ENCODE assay signal across 8 cellular contexts in genomic region chr19:55385236-55385748, GRCh38. TPM values are rescaled to one million over a fixed set of nuclear protein-coding genes. Genes with fewer than 3 reads are reported as not detected.
DNase-seq lines count a peak whose midpoint lies in the region; ATAC-seq and TF ChIP-seq lines count a peak whose summit lies in the region.

No MANE protein-coding gene starts in this region.

- no peak for TF ChIP-seq POLR2A in ovary (IDR thresholded peaks at IDR 0.05)

- no peaks in the 10 kb centered on the region for H3K9me3 ChIP-seq in ovary
- no peaks in the 10 kb centered on the region for H3K9me3 ChIP-seq in thoracic aorta

- peak; percentile 65 for TF ChIP-seq EP300 in ovary (IDR thresholded peaks at IDR 0.05)

- H3K4me1 ChIP-seq in ovary (ENCODE audit: insufficient read depth) (peaks cover 26% of the 10 kb centered on the region), thoracic aorta (ENCODE audit: control insufficient read depth in 1 of 2, low read depth in 2 of 2) (peaks cover 31 to 52% of the 10 kb centered on the region in 2 donors)

- peaks cover 51% of the 10 kb centered on the region for H3K4me1 Mint-ChIP-seq in activated naive CD8-positive, alpha-beta T cell treated with anti-CD3 and anti-CD28 coated beads, Interleukin-2, amount 10 ng/mL, durations not matched to agents 7 days and 5 days

- peak overlapping the region; percentile 99 for H3K27ac Mint-ChIP-seq in activated naive CD8-positive, alpha-beta T cell treated with anti-CD3 and anti-CD28 coated beads, Interleukin-2, amount 10 ng/mL, durations not matched to agents 7 days and 5 days

- ATAC-seq in HG02678 (IDR thresholded peaks at IDR 0.05; ENCODE audit: unreplicated experiment) (peak; percentile 50), Right ventricle myocardium superior (ENCODE audit: poor library complexity) (peak; percentile 93), thoracic aorta (ENCODE audit: insufficient number of reproducible peaks, low FRiP score, low read depth) (peak; percentile 88)
- ATAC-seq in activated naive CD8-positive, alpha-beta T cell treated with anti-CD3 and anti-CD28 coated beads, Interleukin-2, amount 10 ng/mL, durations not matched to agents 7 days and 5 days (ENCODE audit: low read depth): peak; percentile 79

- H3K4me3 Mint-ChIP-seq in activated naive CD8-positive, alpha-beta T cell treated with anti-CD3 and anti-CD28 coated beads, Interleukin-2, amount 10 ng/mL, durations not matched to agents 7 days and 5 days: peak overlapping the region; percentile 100

- H3K36me3 Mint-ChIP-seq in activated naive CD8-positive, alpha-beta T cell treated with anti-CD3 and anti-CD28 coated beads, Interleukin-2, amount 10 ng/mL, durations not matched to agents 7 days and 5 days: peaks cover 52% of the 10 kb centered on the region

- no peaks in the 10 kb centered on the region for H3K27me3 Mint-ChIP-seq in activated naive CD8-positive, alpha-beta T cell treated with anti-CD3 and anti-CD28 coated beads, Interleukin-2, amount 10 ng/mL, durations not matched to agents 7 days and 5 days

- H3K4me3 ChIP-seq in GM06990 (replicated peaks; ENCODE audit: low read depth, low read length) (peak overlapping the region; percentile 90), ovary (peak overlapping the region; percentile 56), thoracic aorta (peak overlapping the region; percentile 99)

- peaks cover 2% of the 10 kb centered on the region for H3K9me3 Mint-ChIP-seq in activated naive CD8-positive, alpha-beta T cell treated with anti-CD3 and anti-CD28 coated beads, Interleukin-2, amount 10 ng/mL, durations not matched to agents 7 days and 5 days

- TF ChIP-seq CTCF in GM06990 (IDR thresholded peaks at IDR 0.05; ENCODE audit: insufficient read depth, low read length, poor library complexity, severe bottlenecking) (no peak), ovary (IDR thresholded peaks at IDR 0.05) (no peak), thoracic aorta (IDR thresholded peaks at IDR 0.05) (no peak)

- POLR2A ChIA-PET in activated naive CD8-positive, alpha-beta T cell treated with anti-CD3 and anti-CD28 coated beads, Interleukin-2, amount 10 ng/mL, durations not matched to agents 7 days and 5 days (lab: Charles Lee): interaction anchor here (1.1 to 11.0 kb wide), 12 partner anchors 8 to 130 kb away, joined by 4 to 211 read pairs (median 16); partner anchors contain the start of genes IL11, KMT5C, PPP6R1 and UBE2S

- H3K27me3 ChIP-seq in GM06990 (replicated peaks; ENCODE audit: control insufficient read depth, insufficient read depth, low read length): no peaks in the 10 kb centered on the region
- H3K27me3 ChIP-seq in ovary: no peaks in the 10 kb centered on the region
- no peaks in the 10 kb centered on the region for H3K27me3 ChIP-seq in thoracic aorta (replicated peaks; ENCODE audit: insufficient read depth)

- DNase-seq in GM06990 (ENCODE audit: extremely low read depth, insufficient read length) (peak; percentile 94), NCI-H1105 treated with DMSO at 0.1 percent for 48 hours (lab: John Stamatoyannopoulos, UW) (peak; percentile 98), SKM-1 treated with dmso at 0.1 percent for 144 hours (lab: John Stamatoyannopoulos, UW; ENCODE audit: unreplicated experiment) (peak; percentile 48), Right ventricle myocardium superior (peak; percentile 99), ovary (peak; percentile 95 to 98 (median 97)), thoracic aorta (ENCODE audit: low spot score) (peak; percentile 95)
- DNase-seq in activated naive CD8-positive, alpha-beta T cell treated with anti-CD3 and anti-CD28 coated beads, Interleukin-2, amount 10 ng/mL, durations not matched to agents 7 days and 5 days: peak; percentile 94

- intact Hi-C loops in Right ventricle myocardium superior (cut with DNase I): loop anchor here (2.0 kb wide), 1 partner anchor 46 kb away; the partner anchor contains the start of gene KMT5C
- intact Hi-C loops in ovary (cut with DNase I): loop anchor here in 3 of 4 donors (5.0 to 10.0 kb wide), 4 partner anchors 77 to 120 kb away; partner anchors contain the start of genes C19orf85 (in 1 of the 3) and ISOC2 (in 1 of the 3)

- 0 to 1% (median 1%) methylated on average over 32 of the region's 32 CpGs for WGBS in ovary, 3 donors

- H3K36me3 ChIP-seq in GM06990 (ENCODE audit: control insufficient read depth, insufficient read depth, low read length) (peaks cover 34% of the 10 kb centered on the region), ovary (no peaks in the 10 kb centered on the region), thoracic aorta (peaks cover 9% of the 10 kb centered on the region)

- H3K27ac ChIP-seq in ovary: peak overlapping the region; percentile 73 to 95
- peak overlapping the region; percentile 95 to 99 for H3K27ac ChIP-seq in thoracic aorta

RNA-seq across cellular contexts. Expression of gene RPL28, which starts 0.4 kb away (rescaled TPM):
- 1,000 to 10,000 TPM; 3,030 to 3,043 TPM for total RNA-seq in activated naive CD8-positive, alpha-beta T cell treated with anti-CD3 and anti-CD28 coated beads, Interleukin-2, amount 10 ng/mL, durations not matched to agents 7 days and 5 days
- total RNA-seq in Right ventricle myocardium superior (569 TPM), ovary (1,000 to 10,000 TPM in 5 of 7 donors, 100 to 1,000 TPM in 2; 604 to 2,543 (median 2,257) TPM), thoracic aorta (100 to 1,000 TPM; 175 to 274 TPM)
- polyA plus RNA-seq in ovary: 1,000 to 10,000 TPM in 1 of 2 donors, 100 to 1,000 TPM in 1; 391 to 2,645 TPM

RNA-seq across cellular contexts. Expression of gene TMEM238, which starts 1.2 kb away (rescaled TPM):
- total RNA-seq in activated naive CD8-positive, alpha-beta T cell treated with anti-CD3 and anti-CD28 coated beads, Interleukin-2, amount 10 ng/mL, durations not matched to agents 7 days and 5 days: 10 to 100 TPM; 17.0 to 19.8 TPM
- 1.0 TPM for total RNA-seq in Right ventricle myocardium superior
- total RNA-seq in ovary: 10 to 100 TPM in 1 of 7 donors, 1 to 10 TPM in 5, under 1 TPM in 1; 0.93 to 31.2 (median 2.5) TPM
- polyA plus RNA-seq in ovary: under 1 TPM in 1 of 2 donors, not detected in 1; 0.10 TPM
- total RNA-seq in thoracic aorta: 1 to 10 TPM in 1 of 2 donors, not detected in 1; 4.2 TPM

RNA-seq across cellular contexts. Expression of gene TMEM190, which starts 8.7 kb away (rescaled TPM):
- not detected for total RNA-seq in activated naive CD8-positive, alpha-beta T cell treated with anti-CD3 and anti-CD28 coated beads, Interleukin-2, amount 10 ng/mL, durations not matched to agents 7 days and 5 days
- total RNA-seq in Right ventricle myocardium superior (not detected), ovary (10 to 100 TPM in 1 of 7 donors, 1 to 10 TPM in 3, under 1 TPM in 1, not detected in 2; 0.72 to 45.1 (median 2.5) TPM), thoracic aorta (not detected)
- not detected for polyA plus RNA-seq in ovary

RNA-seq across cellular contexts. Expression of gene IL11, which starts 15.0 kb away (rescaled TPM):
- under 1 TPM; 0.53 to 0.60 TPM for total RNA-seq in activated naive CD8-positive, alpha-beta T cell treated with anti-CD3 and anti-CD28 coated beads, Interleukin-2, amount 10 ng/mL, durations not matched to agents 7 days and 5 days
- not detected for total RNA-seq in Right ventricle myocardium superior
- total RNA-seq in ovary: 1 to 10 TPM in 1 of 7 donors, under 1 TPM in 1, not detected in 5; 0.11 to 1.3 TPM
- polyA plus RNA-seq in ovary: under 1 TPM in 1 of 2 donors, not detected in 1; 0.08 TPM
- under 1 TPM in 1 of 2 donors, not detected in 1; 0.92 TPM for total RNA-seq in thoracic aorta

RNA-seq across cellular contexts. Expression of gene GARIN5B, which starts 22.2 kb away (rescaled TPM):
- total RNA-seq in activated naive CD8-positive, alpha-beta T cell treated with anti-CD3 and anti-CD28 coated beads, Interleukin-2, amount 10 ng/mL, durations not matched to agents 7 days and 5 days: not detected
- total RNA-seq in Right ventricle myocardium superior: not detected
- not detected for total RNA-seq in ovary
- not detected for polyA plus RNA-seq in ovary
- total RNA-seq in thoracic aorta: not detected

Comparison
In these comparisons a context has a peak if more than half of its experiments do, and no peak if none do; other contexts are left out.
1. Peak in every context shown above with its lines: DNase-seq, ATAC-seq, H3K4me3 ChIP-seq and H3K27ac ChIP-seq.
2. DNase-seq: peak in every context shown above with its lines; median percentile 99 in Right ventricle myocardium superior; 98 in NCI-H1105 treated with DMSO at 0.1 percent for 48 hours; 97 in ovary; 95 in thoracic aorta; 94 in GM06990; 94 in activated naive CD8-positive, alpha-beta T cell treated with anti-CD3 and anti-CD28 coated beads, Interleukin-2, amount 10 ng/mL, durations not matched to agents 7 days and 5 days; 48 in SKM-1 treated with dmso at 0.1 percent for 144 hours.